In genomic region chr1:121183867-121184266, GRCh38 we compare ENCODE assay signal across 8 cellular contexts. TPM values are rescaled to one million over a fixed set of nuclear protein-coding genes. Genes with fewer than 3 reads are reported as not detected.
DNase-seq lines count a peak whose midpoint lies in the region; ATAC-seq and TF ChIP-seq lines count a peak whose summit lies in the region.
"Not testable (repeated sequence)": the region's sequence is repeated elsewhere in the genome, so short reads cannot be mapped to it uniquely, and the experiment has no call there.

No MANE protein-coding gene starts in this region.

- H2AFZ ChIP-seq in PC-3 (ENCODE audit: low read length), result peak overlapping the region; percentile 50; the same call in 1 of the 2 replicates

- not testable (repeated sequence) for H3K79me2 ChIP-seq in PC-3 (ENCODE audit: low read length)

- POLR2A ChIA-PET in A673 (lab: Charles Lee; ENCODE audit: low non-redundant PET); PC-3 (lab: Charles Lee; ENCODE audit: unreplicated experiment): not testable (repeated sequence)

- not testable (repeated sequence) for TF ChIP-seq CTCF in A673 (conservative IDR thresholded peaks at IDR 0.05; ENCODE audit: low read depth, low read length); PC-3 (conservative IDR thresholded peaks at IDR 0.05; ENCODE audit: low read depth, low read length); cardiac fibroblast (IDR thresholded peaks at IDR 0.05; ENCODE audit: low read depth, low read length)

- H3K27me3 ChIP-seq in A673 (replicated peaks; ENCODE audit: insufficient read depth, low read depth, low read length, poor library complexity); H7 (ENCODE audit: control insufficient read depth, insufficient read depth, low read length); PC-3 (ENCODE audit: low read length): not testable (repeated sequence)

- H3K36me3 ChIP-seq in A673 (ENCODE audit: insufficient read depth, low read length, poor library complexity, severe bottlenecking); H7 (replicated peaks; ENCODE audit: control insufficient read depth, insufficient read depth, low read length); PC-3 (ENCODE audit: low read depth, low read length); mesodermal cell (ENCODE audit: control insufficient read depth, insufficient read depth, low read length): not testable (repeated sequence)

- H3K9me2 ChIP-seq in PC-3 (replicated peaks; ENCODE audit: low read length), result not testable (repeated sequence)

- CTCF ChIA-PET in A673 (lab: Charles Lee); PC-3 (lab: Charles Lee): not testable (repeated sequence)

- H3K4me2 ChIP-seq in PC-3 (ENCODE audit: low read length), result peak overlapping the region; percentile 61; the same call in 1 of the 2 replicates

- not testable (repeated sequence) for BruUV-seq in A673 (replicated peaks; lab: Mats Ljungman, UMichigan); PC-3 (replicated peaks; lab: Mats Ljungman, UMichigan)

- H3K4me1 ChIP-seq in A673 (ENCODE audit: insufficient read depth, low read length, poor library complexity, severe bottlenecking); PC-3 (ENCODE audit: insufficient read depth, low read length); mesodermal cell (ENCODE audit: control insufficient read depth, insufficient read depth, low read length, poor library complexity, severe bottlenecking): not testable (repeated sequence)

- not testable (repeated sequence) for H4K20me1 ChIP-seq in PC-3 (ENCODE audit: low read length)

- H3K9ac ChIP-seq in PC-3 (ENCODE audit: low read length), result peak overlapping the region; percentile 33; the same call in 1 of the 2 replicates

- H3K4me3 ChIP-seq in A673 (ENCODE audit: low read depth, low read length, poor library complexity, severe bottlenecking), result peak overlapping the region; percentile 48
- peak overlapping the region; percentile 39 for H3K4me3 ChIP-seq in H7 (ENCODE audit: insufficient read depth, low read depth, low read length)
- peak overlapping the region; percentile 66 for H3K4me3 ChIP-seq in PC-3 (ENCODE audit: low read length)
- peak overlapping the region; percentile 40 to 52 for H3K4me3 ChIP-seq in cardiac fibroblast (replicated peaks in 1 of 2; ENCODE audit: low read depth in 2 of 2, low read length in 2 of 2)
- H3K4me3 ChIP-seq in mesodermal cell (ENCODE audit: extremely low read depth, insufficient read depth, low read length, poor library complexity, severe bottlenecking), result peak overlapping the region; percentile 33
- H3K4me3 ChIP-seq in skin epidermis, result peak overlapping the region in 6 of 7 experiments; percentile 20 to 40 (median 30)

- H3K27ac ChIP-seq in A673 (ENCODE audit: low read depth, low read length, poor library complexity, severe bottlenecking); mesodermal cell (ENCODE audit: low read depth, low read length, severe bottlenecking); skin epidermis: not testable (repeated sequence)
- H3K27ac ChIP-seq in PC-3 (ENCODE audit: low read length), result 0 out of 2 replicates have a peak overlapping the region, but pooled peaks have one; percentile 32

- WGBS in mesodermal cell (ENCODE audit: insufficient coverage in 2 of 2), 2 experiments, result no CpG with 5 or more reads among the region's 31 CpGs

- intact Hi-C loops in A673 (cut with micrococcal nuclease; ENCODE audit: unreplicated experiment); PC-3 (cut with micrococcal nuclease); Right ventricle myocardium inferior (cut with DNase I): not testable (repeated sequence)

- DNase-seq in A673 (ENCODE audit: low spot score) (peak; percentile 20), PC-3 (peak; percentile 1), Right ventricle myocardium inferior (ENCODE audit: missing footprints) (peak; percentile 27)
- not testable (repeated sequence) for DNase-seq in H7; cardiac fibroblast (ENCODE audit: low read depth in 2 of 2)
- peak; percentile 56 for DNase-seq in activated CD8-positive, alpha-beta memory T cell treated with anti-CD3 and anti-CD28 coated beads for 24 hours

- not testable (repeated sequence) for H3F3A ChIP-seq in PC-3 (ENCODE audit: low read length, unreplicated experiment)

- H3K9me3 ChIP-seq in A673 (ENCODE audit: low read depth, low read length, poor library complexity, severe bottlenecking); PC-3 (ENCODE audit: low read length); mesodermal cell (ENCODE audit: control insufficient read depth, low read length): not testable (repeated sequence)

- ATAC-seq in PC-3, result peak; percentile 7
- not testable (repeated sequence) for ATAC-seq in Right ventricle myocardium inferior

RNA-seq across cellular contexts. Expression of gene FAM72B, which starts 0.3 kb away (rescaled TPM):
- total RNA-seq in A673 (2021) (16.4 and 20.4 TPM in 2 replicates), PC-3 (2014; rRNA removed) (11.1 and 11.6 TPM in 2 replicates), Right ventricle myocardium inferior (0.43 TPM)
- total RNA-seq in H7 (2014; rRNA removed; shearing (Covaris generic)), result 20.6 and 32.4 TPM in 2 replicates
- polyA plus RNA-seq in mesodermal cell (2013, experiment 1 of 2), result 12.1 TPM
- 14.6 TPM for polyA plus RNA-seq in mesodermal cell (2013, experiment 2 of 2)

RNA-seq across cellular contexts. Expression of gene SRGAP2C, which starts 0.9 kb away (rescaled TPM):
- total RNA-seq in A673 (2021) (47.8 and 50.3 TPM in 2 replicates), PC-3 (2014; rRNA removed) (6.6 and 7.6 TPM in 2 replicates), Right ventricle myocardium inferior (14.0 TPM)
- 36.7 and 44.1 TPM in 2 replicates for total RNA-seq in H7 (2014; rRNA removed; shearing (Covaris generic))
- 36.6 TPM for polyA plus RNA-seq in mesodermal cell (2013, experiment 1 of 2)
- polyA plus RNA-seq in mesodermal cell (2013, experiment 2 of 2), result 34.2 TPM
